Comparison of ENCODE assay signal across 1 cellular context in the genomic region with DNA sequence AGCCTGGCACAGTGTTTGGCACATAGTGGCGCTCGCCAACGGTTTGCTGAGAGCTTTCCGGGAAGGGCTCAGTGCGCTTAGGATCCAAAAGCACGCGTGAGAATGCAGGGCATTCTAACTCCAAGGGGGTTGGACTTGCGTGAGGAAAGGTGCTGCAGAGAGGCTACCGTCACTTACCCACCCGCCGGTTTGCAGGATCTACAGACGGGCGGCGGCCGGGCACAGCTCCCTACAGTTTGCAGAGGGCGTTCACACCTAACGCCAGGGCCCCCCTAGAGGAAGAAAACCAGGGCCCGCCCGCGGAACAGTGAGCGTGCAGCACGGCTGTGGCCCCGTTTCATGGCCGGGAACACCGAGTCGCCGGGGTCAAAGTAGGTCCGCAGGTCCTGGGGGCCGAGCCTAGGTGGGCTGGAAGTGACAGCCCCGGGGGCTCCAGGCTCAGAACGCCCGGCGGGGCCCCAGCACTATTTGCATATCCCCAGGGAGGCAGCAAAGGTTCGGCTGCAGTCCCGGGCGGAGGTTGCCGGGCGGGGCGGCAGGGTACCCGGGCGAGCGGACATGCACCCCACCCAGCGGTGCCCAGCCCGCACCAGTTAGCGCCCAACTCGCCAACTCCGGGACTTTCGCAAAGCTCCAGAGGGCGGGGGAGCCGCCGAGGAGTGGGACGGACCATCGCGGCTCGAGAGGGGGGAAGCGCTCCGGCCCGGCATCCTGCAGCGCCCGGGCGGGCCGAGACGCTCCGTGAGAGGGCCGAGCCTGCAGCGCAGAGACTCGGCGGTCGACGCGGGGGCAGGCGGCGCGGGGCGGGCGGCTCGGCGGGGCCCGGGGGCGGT.
A peak's percentile ranks its signal among the peaks of the same experiment; 100 is the strongest.
TF ChIP-seq lines count a peak whose summit lies in the region.

No MANE protein-coding gene starts in this region.

TF ChIP-seq in K562, 482 proteins besides CTCF, POLR2A, EP300 and RAD21 (continued from another document and continues in another):
- peak; percentile 77 for TF ChIP-seq TOE1 (IDR thresholded peaks at IDR 0.05; ENCODE audit: borderline replicate concordance)
- TF ChIP-seq TOE1 (CRISPR knock-in tag; IDR thresholded peaks at IDR 0.05; ENCODE audit: borderline replicate concordance, low read depth) = no peak
- no peak for TF ChIP-seq SOX6 (IDR thresholded peaks at IDR 0.05)
- TF ChIP-seq, protein P1, sequence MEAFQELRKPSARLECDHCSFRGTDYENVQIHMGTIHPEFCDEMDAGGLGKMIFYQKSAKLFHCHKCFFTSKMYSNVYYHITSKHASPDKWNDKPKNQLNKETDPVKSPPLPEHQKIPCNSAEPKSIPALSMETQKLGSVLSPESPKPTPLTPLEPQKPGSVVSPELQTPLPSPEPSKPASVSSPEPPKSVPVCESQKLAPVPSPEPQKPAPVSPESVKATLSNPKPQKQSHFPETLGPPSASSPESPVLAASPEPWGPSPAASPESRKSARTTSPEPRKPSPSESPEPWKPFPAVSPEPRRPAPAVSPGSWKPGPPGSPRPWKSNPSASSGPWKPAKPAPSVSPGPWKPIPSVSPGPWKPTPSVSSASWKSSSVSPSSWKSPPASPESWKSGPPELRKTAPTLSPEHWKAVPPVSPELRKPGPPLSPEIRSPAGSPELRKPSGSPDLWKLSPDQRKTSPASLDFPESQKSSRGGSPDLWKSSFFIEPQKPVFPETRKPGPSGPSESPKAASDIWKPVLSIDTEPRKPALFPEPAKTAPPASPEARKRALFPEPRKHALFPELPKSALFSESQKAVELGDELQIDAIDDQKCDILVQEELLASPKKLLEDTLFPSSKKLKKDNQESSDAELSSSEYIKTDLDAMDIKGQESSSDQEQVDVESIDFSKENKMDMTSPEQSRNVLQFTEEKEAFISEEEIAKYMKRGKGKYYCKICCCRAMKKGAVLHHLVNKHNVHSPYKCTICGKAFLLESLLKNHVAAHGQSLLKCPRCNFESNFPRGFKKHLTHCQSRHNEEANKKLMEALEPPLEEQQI (IDR thresholded peaks at IDR 0.05) = no peak
- TF ChIP-seq SETDB1 (IDR thresholded peaks at IDR 0.05; ENCODE audit: low read length) = no peak
- no peak for TF ChIP-seq CC2D1A (IDR thresholded peaks at IDR 0.05)
- TF ChIP-seq ZZZ3 (IDR thresholded peaks at IDR 0.05) = no peak
- TF ChIP-seq, protein P2, sequence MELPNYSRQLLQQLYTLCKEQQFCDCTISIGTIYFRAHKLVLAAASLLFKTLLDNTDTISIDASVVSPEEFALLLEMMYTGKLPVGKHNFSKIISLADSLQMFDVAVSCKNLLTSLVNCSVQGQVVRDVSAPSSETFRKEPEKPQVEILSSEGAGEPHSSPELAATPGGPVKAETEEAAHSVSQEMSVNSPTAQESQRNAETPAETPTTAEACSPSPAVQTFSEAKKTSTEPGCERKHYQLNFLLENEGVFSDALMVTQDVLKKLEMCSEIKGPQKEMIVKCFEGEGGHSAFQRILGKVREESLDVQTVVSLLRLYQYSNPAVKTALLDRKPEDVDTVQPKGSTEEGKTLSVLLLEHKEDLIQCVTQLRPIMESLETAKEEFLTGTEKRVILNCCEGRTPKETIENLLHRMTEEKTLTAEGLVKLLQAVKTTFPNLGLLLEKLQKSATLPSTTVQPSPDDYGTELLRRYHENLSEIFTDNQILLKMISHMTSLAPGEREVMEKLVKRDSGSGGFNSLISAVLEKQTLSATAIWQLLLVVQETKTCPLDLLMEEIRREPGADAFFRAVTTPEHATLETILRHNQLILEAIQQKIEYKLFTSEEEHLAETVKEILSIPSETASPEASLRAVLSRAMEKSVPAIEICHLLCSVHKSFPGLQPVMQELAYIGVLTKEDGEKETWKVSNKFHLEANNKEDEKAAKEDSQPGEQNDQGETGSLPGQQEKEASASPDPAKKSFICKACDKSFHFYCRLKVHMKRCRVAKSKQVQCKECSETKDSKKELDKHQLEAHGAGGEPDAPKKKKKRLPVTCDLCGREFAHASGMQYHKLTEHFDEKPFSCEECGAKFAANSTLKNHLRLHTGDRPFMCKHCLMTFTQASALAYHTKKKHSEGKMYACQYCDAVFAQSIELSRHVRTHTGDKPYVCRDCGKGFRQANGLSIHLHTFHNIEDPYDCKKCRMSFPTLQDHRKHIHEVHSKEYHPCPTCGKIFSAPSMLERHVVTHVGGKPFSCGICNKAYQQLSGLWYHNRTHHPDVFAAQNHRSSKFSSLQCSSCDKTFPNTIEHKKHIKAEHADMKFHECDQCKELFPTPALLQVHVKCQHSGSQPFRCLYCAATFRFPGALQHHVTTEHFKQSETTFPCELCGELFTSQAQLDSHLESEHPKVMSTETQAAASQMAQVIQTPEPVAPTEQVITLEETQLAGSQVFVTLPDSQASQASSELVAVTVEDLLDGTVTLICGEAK (IDR thresholded peaks at IDR 0.05) = peak; percentile 54; the same call in 1 of the 2 replicates
- TF ChIP-seq, protein P2 (CRISPR knock-in tag; IDR thresholded peaks at IDR 0.05) = no peak
- TF ChIP-seq, protein P3, sequence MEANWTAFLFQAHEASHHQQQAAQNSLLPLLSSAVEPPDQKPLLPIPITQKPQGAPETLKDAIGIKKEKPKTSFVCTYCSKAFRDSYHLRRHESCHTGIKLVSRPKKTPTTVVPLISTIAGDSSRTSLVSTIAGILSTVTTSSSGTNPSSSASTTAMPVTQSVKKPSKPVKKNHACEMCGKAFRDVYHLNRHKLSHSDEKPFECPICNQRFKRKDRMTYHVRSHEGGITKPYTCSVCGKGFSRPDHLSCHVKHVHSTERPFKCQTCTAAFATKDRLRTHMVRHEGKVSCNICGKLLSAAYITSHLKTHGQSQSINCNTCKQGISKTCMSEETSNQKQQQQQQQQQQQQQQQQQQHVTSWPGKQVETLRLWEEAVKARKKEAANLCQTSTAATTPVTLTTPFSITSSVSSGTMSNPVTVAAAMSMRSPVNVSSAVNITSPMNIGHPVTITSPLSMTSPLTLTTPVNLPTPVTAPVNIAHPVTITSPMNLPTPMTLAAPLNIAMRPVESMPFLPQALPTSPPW (CRISPR knock-in tag; IDR thresholded peaks at IDR 0.05) = peak; percentile 57
- TF ChIP-seq, protein P4, sequence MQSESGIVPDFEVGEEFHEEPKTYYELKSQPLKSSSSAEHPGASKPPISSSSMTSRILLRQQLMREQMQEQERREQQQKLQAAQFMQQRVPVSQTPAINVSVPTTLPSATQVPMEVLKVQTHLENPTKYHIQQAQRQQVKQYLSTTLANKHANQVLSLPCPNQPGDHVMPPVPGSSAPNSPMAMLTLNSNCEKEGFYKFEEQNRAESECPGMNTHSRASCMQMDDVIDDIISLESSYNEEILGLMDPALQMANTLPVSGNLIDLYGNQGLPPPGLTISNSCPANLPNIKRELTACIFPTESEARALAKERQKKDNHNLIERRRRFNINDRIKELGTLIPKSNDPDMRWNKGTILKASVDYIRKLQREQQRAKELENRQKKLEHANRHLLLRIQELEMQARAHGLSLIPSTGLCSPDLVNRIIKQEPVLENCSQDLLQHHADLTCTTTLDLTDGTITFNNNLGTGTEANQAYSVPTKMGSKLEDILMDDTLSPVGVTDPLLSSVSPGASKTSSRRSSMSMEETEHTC (IDR thresholded peaks at IDR 0.05) = no peak
- TF ChIP-seq ZFX (CRISPR knock-in tag; IDR thresholded peaks at IDR 0.05) = peak; percentile 78
- TF ChIP-seq MTA2 (IDR thresholded peaks at IDR 0.05; ENCODE audit: low read depth) = no peak
- TF ChIP-seq ZKSCAN1 (IDR thresholded peaks at IDR 0.05; ENCODE audit: low read depth, low read length) = no peak
- TF ChIP-seq, protein P5, sequence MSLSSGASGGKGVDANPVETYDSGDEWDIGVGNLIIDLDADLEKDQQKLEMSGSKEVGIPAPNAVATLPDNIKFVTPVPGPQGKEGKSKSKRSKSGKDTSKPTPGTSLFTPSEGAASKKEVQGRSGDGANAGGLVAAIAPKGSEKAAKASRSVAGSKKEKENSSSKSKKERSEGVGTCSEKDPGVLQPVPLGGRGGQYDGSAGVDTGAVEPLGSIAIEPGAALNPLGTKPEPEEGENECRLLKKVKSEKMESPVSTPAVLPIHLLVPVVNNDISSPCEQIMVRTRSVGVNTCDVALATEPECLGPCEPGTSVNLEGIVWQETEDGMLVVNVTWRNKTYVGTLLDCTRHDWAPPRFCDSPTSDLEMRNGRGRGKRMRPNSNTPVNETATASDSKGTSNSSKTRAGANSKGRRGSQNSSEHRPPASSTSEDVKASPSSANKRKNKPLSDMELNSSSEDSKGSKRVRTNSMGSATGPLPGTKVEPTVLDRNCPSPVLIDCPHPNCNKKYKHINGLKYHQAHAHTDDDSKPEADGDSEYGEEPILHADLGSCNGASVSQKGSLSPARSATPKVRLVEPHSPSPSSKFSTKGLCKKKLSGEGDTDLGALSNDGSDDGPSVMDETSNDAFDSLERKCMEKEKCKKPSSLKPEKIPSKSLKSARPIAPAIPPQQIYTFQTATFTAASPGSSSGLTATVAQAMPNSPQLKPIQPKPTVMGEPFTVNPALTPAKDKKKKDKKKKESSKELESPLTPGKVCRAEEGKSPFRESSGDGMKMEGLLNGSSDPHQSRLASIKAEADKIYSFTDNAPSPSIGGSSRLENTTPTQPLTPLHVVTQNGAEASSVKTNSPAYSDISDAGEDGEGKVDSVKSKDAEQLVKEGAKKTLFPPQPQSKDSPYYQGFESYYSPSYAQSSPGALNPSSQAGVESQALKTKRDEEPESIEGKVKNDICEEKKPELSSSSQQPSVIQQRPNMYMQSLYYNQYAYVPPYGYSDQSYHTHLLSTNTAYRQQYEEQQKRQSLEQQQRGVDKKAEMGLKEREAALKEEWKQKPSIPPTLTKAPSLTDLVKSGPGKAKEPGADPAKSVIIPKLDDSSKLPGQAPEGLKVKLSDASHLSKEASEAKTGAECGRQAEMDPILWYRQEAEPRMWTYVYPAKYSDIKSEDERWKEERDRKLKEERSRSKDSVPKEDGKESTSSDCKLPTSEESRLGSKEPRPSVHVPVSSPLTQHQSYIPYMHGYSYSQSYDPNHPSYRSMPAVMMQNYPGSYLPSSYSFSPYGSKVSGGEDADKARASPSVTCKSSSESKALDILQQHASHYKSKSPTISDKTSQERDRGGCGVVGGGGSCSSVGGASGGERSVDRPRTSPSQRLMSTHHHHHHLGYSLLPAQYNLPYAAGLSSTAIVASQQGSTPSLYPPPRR (CRISPR knock-in tag; IDR thresholded peaks at IDR 0.05; ENCODE audit: borderline replicate concordance) = no peak
- TF ChIP-seq, protein P6, sequence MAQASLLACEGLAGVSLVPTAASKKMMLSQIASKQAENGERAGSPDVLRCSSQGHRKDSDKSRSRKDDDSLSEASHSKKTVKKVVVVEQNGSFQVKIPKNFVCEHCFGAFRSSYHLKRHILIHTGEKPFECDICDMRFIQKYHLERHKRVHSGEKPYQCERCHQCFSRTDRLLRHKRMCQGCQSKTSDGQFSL (CRISPR knock-in tag; IDR thresholded peaks at IDR 0.05) = no peak
- TF ChIP-seq, protein P6 (tag; IDR thresholded peaks at IDR 0.05) = no peak
- TF ChIP-seq HDAC6 (IDR thresholded peaks at IDR 0.05; ENCODE audit: low read depth, low read length) = no peak
- no peak for TF ChIP-seq ZKSCAN3 (CRISPR knock-in tag; IDR thresholded peaks at IDR 0.05)
- TF ChIP-seq DIDO1 (tag; IDR thresholded peaks at IDR 0.05; ENCODE audit: low read depth) = no peak
- TF ChIP-seq CEBPG (CRISPR knock-in tag; IDR thresholded peaks at IDR 0.05) = no peak
- peak in 1 of 2 experiments; percentile 77; a peak in 2 of 4 replicates for TF ChIP-seq CEBPG (tag; conservative IDR thresholded peaks at IDR 0.05 in 1 of 2, IDR thresholded peaks at IDR 0.05 in 1 of 2)
- no peak for TF ChIP-seq PURB (CRISPR knock-in tag; IDR thresholded peaks at IDR 0.05; ENCODE audit: low read depth)
- TF ChIP-seq, protein P7, sequence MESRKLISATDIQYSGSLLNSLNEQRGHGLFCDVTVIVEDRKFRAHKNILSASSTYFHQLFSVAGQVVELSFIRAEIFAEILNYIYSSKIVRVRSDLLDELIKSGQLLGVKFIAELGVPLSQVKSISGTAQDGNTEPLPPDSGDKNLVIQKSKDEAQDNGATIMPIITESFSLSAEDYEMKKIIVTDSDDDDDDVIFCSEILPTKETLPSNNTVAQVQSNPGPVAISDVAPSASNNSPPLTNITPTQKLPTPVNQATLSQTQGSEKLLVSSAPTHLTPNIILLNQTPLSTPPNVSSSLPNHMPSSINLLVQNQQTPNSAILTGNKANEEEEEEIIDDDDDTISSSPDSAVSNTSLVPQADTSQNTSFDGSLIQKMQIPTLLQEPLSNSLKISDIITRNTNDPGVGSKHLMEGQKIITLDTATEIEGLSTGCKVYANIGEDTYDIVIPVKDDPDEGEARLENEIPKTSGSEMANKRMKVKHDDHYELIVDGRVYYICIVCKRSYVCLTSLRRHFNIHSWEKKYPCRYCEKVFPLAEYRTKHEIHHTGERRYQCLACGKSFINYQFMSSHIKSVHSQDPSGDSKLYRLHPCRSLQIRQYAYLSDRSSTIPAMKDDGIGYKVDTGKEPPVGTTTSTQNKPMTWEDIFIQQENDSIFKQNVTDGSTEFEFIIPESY (CRISPR knock-in tag; IDR thresholded peaks at IDR 0.05) = 0 out of 2 replicates have a peak, but pooled peaks have one; percentile 21
- no peak for TF ChIP-seq SAFB2 (IDR thresholded peaks at IDR 0.05; ENCODE audit: borderline replicate concordance, low read depth, low read length, severe bottlenecking)
- TF ChIP-seq TCF7L2 (IDR thresholded peaks at IDR 0.05; ENCODE audit: low read depth, low read length) = peak; percentile 71; the same call in 1 of the 2 replicates
- peak; percentile 38; the same call in 1 of the 2 replicates for TF ChIP-seq STAG1 (CRISPR knock-in tag; IDR thresholded peaks at IDR 0.05; ENCODE audit: borderline replicate concordance)
- 0 out of 2 replicates have a peak, but pooled peaks have one; percentile 41 for TF ChIP-seq ZBTB17 (CRISPR knock-in tag; IDR thresholded peaks at IDR 0.05)
- peak; percentile 19 for TF ChIP-seq PCBP1 (IDR thresholded peaks at IDR 0.05; ENCODE audit: low read depth, low read length, poor library complexity, severe bottlenecking)
- TF ChIP-seq ESRRA (IDR thresholded peaks at IDR 0.05; ENCODE audit: borderline replicate concordance, low read depth) = peak; percentile 92
